In genomic region chr13:60577761-60578160, GRCh38 we compare ENCODE assay signal across 40 cellular contexts.
"Had no signal": no experiment of that assay in that cellular context is flagged by ENCODE, and none has a peak within 500 bp of the region (broad histone marks: within the 10 kb centered on the region; RNA-seq: fewer than 3 reads in every experiment).

No MANE protein-coding gene starts in this region.

- H3K27ac Mint-ChIP-seq: activated CD4-positive, alpha-beta memory T cell treated with anti-CD3 and anti-CD28 coated beads, Interleukin-2, amount 10 ng/mL, durations not matched to agents 7 days and 5 days; activated CD4-positive, alpha-beta T cell treated with anti-CD3 and anti-CD28 coated beads for 36 hours; activated CD4-positive, alpha-beta T cell treated with anti-CD3 and anti-CD28 coated beads, Interleukin-2, amount 10 ng/mL, durations not matched to agents 7 days and 5 days; activated CD8-positive, alpha-beta memory T cell treated with anti-CD3 and anti-CD28 coated beads, Interleukin-2, amount 10 ng/mL, durations not matched to agents 7 days and 5 days; activated CD8-positive, alpha-beta T cell treated with anti-CD3 and anti-CD28 coated beads, Interleukin-2, amount 10 ng/mL, durations not matched to agents 7 days and 5 days; activated naive CD4-positive, alpha-beta T cell treated with anti-CD3 and anti-CD28 coated beads, Interleukin-2, amount 10 ng/mL, durations not matched to agents 7 days and 5 days; activated naive CD4-positive, alpha-beta T cell treated with anti-CD3 and anti-CD28 coated beads, Interleukin-2, amount 50 U/mL, for 24 hours; activated naive CD8-positive, alpha-beta T cell; activated naive CD8-positive, alpha-beta T cell treated with anti-CD3 and anti-CD28 coated beads, Interleukin-2, amount 10 ng/mL, durations not matched to agents 7 days and 5 days; activated naive CD8-positive, alpha-beta T cell treated with anti-CD3 and anti-CD28 coated beads, Interleukin-2, amount 50 U/mL, for 24 hours; activated T-cell treated with anti-CD3 and anti-CD28 coated beads, Interleukin-2, amount 50 U/mL, for 24 hours; activated T-helper 2 cell treated with anti-CD3 and anti-CD28 coated beads, Interferon-gamma antibody, Interleukin-2, Interleukin-4, amounts not matched to agents 10 μg/mL and 5 μg/mL and 100 μg/mL, durations not matched to agents 14 hours and 24 hours and 36 hours; brain; T-helper 1 cell treated with Interleukin-12 subunit alpha and Interleukin-12 subunit beta and Interleukin-4 antibody, amounts not matched to agents 30 μg/mL and 1 μg/mL, for 36 hours; T-helper 2 cell treated with Interferon-gamma antibody and Interleukin-4, amounts not matched to agents 5 μg/mL and 100 μg/mL, for 36 hours; WTC11 had no signal

- H3K27me3 ChIP-seq: ascending aorta, cardiac muscle cell had no signal

- H3K9me3 ChIP-seq: ascending aorta had no signal

- H3K4me1 Mint-ChIP-seq: activated CD4-positive, alpha-beta memory T cell treated with anti-CD3 and anti-CD28 coated beads, Interleukin-2, amount 10 ng/mL, durations not matched to agents 7 days and 5 days; activated CD4-positive, alpha-beta T cell treated with anti-CD3 and anti-CD28 coated beads for 36 hours; activated CD4-positive, alpha-beta T cell treated with anti-CD3 and anti-CD28 coated beads, Interleukin-2, amount 10 ng/mL, durations not matched to agents 7 days and 5 days; activated CD8-positive, alpha-beta memory T cell treated with anti-CD3 and anti-CD28 coated beads, Interleukin-2, amount 10 ng/mL, durations not matched to agents 7 days and 5 days; activated naive CD4-positive, alpha-beta T cell treated with anti-CD3 and anti-CD28 coated beads, Interleukin-2, amount 10 ng/mL, durations not matched to agents 7 days and 5 days; activated naive CD4-positive, alpha-beta T cell treated with anti-CD3 and anti-CD28 coated beads, Interleukin-2, amount 50 U/mL, for 24 hours; activated naive CD8-positive, alpha-beta T cell treated with anti-CD3 and anti-CD28 coated beads, Interleukin-2, amount 10 ng/mL, durations not matched to agents 7 days and 5 days; activated naive CD8-positive, alpha-beta T cell treated with anti-CD3 and anti-CD28 coated beads, Interleukin-2, amount 50 U/mL, for 24 hours; central memory CD8-positive, alpha-beta T cell had no signal

- H3K27me3 Mint-ChIP-seq: activated CD4-positive, alpha-beta memory T cell treated with anti-CD3 and anti-CD28 coated beads, Interleukin-2, amount 10 ng/mL, durations not matched to agents 7 days and 5 days; activated CD4-positive, alpha-beta T cell treated with anti-CD3 and anti-CD28 coated beads for 36 hours; activated CD4-positive, alpha-beta T cell treated with anti-CD3 and anti-CD28 coated beads, Interleukin-2, amount 10 ng/mL, durations not matched to agents 7 days and 5 days; activated CD8-positive, alpha-beta memory T cell treated with anti-CD3 and anti-CD28 coated beads, Interleukin-2, amount 10 ng/mL, durations not matched to agents 7 days and 5 days; activated naive CD4-positive, alpha-beta T cell treated with anti-CD3 and anti-CD28 coated beads, Interleukin-2, amount 10 ng/mL, durations not matched to agents 7 days and 5 days; activated naive CD4-positive, alpha-beta T cell treated with anti-CD3 and anti-CD28 coated beads, Interleukin-2, amount 50 U/mL, for 24 hours; activated naive CD8-positive, alpha-beta T cell; activated naive CD8-positive, alpha-beta T cell treated with anti-CD3 and anti-CD28 coated beads, Interleukin-2, amount 10 ng/mL, durations not matched to agents 7 days and 5 days; activated naive CD8-positive, alpha-beta T cell treated with anti-CD3 and anti-CD28 coated beads, Interleukin-2, amount 50 U/mL, for 24 hours; activated T-cell treated with anti-CD3 and anti-CD28 coated beads, Interleukin-2, amount 50 U/mL, for 24 hours; brain; central memory CD8-positive, alpha-beta T cell had no signal

- H3K4me3 ChIP-seq: ascending aorta, cardiac muscle cell had no signal

- H3K27ac ChIP-seq: ascending aorta, cardiac muscle cell, WERI-Rb-1 had no signal

- H3K36me3 ChIP-seq: cardiac muscle cell, WERI-Rb-1 had no signal

- H3K4me1 ChIP-seq: ascending aorta had no signal

- H3K4me3 Mint-ChIP-seq: activated CD4-positive, alpha-beta memory T cell treated with anti-CD3 and anti-CD28 coated beads, Interleukin-2, amount 10 ng/mL, durations not matched to agents 7 days and 5 days; activated CD4-positive, alpha-beta T cell treated with anti-CD3 and anti-CD28 coated beads for 36 hours; activated CD4-positive, alpha-beta T cell treated with anti-CD3 and anti-CD28 coated beads, Interleukin-2, amount 10 ng/mL, durations not matched to agents 7 days and 5 days; activated CD8-positive, alpha-beta memory T cell treated with anti-CD3 and anti-CD28 coated beads, Interleukin-2, amount 10 ng/mL, durations not matched to agents 7 days and 5 days; activated CD8-positive, alpha-beta T cell treated with anti-CD3 and anti-CD28 coated beads, Interleukin-2, amount 10 ng/mL, durations not matched to agents 7 days and 5 days; activated naive CD4-positive, alpha-beta T cell treated with anti-CD3 and anti-CD28 coated beads, Interleukin-2, amount 10 ng/mL, durations not matched to agents 7 days and 5 days; activated naive CD4-positive, alpha-beta T cell treated with anti-CD3 and anti-CD28 coated beads, Interleukin-2, amount 50 U/mL, for 24 hours; activated naive CD8-positive, alpha-beta T cell; activated naive CD8-positive, alpha-beta T cell treated with anti-CD3 and anti-CD28 coated beads, Interleukin-2, amount 10 ng/mL, durations not matched to agents 7 days and 5 days; activated naive CD8-positive, alpha-beta T cell treated with anti-CD3 and anti-CD28 coated beads, Interleukin-2, amount 50 U/mL, for 24 hours; activated T-cell treated with anti-CD3 and anti-CD28 coated beads, Interleukin-2, amount 50 U/mL, for 24 hours; brain; central memory CD8-positive, alpha-beta T cell; T-helper 1 cell treated with Interleukin-12 subunit alpha and Interleukin-12 subunit beta and Interleukin-4 antibody, amounts not matched to agents 30 μg/mL and 1 μg/mL, for 36 hours; T-helper 2 cell treated with Interferon-gamma antibody and Interleukin-4, amounts not matched to agents 5 μg/mL and 100 μg/mL, for 36 hours; WTC11 had no signal

- ATAC-seq: activated CD4-positive, alpha-beta T cell treated with anti-CD3 and anti-CD28 coated beads for 36 hours; activated CD4-positive, CD25-positive, alpha-beta regulatory T cell treated with anti-CD3 and anti-CD28 coated beads, Interleukin-2, amount 50 U/mL, for 24 hours; activated CD8-positive, alpha-beta memory T cell treated with anti-CD3 and anti-CD28 coated beads, Interleukin-2, amount 10 ng/mL, durations not matched to agents 7 days and 5 days; activated CD8-positive, alpha-beta T cell treated with anti-CD3 and anti-CD28 coated beads, Interleukin-2, amount 10 ng/mL, durations not matched to agents 7 days and 5 days; activated naive CD8-positive, alpha-beta T cell treated with anti-CD3 and anti-CD28 coated beads, Interleukin-2, amount 50 U/mL, for 24 hours; WTC11 had no signal

- H3K9me3 Mint-ChIP-seq: activated CD4-positive, alpha-beta memory T cell treated with anti-CD3 and anti-CD28 coated beads, Interleukin-2, amount 10 ng/mL, durations not matched to agents 7 days and 5 days; activated naive CD4-positive, alpha-beta T cell treated with anti-CD3 and anti-CD28 coated beads, Interleukin-2, amount 10 ng/mL, durations not matched to agents 7 days and 5 days; activated naive CD4-positive, alpha-beta T cell treated with anti-CD3 and anti-CD28 coated beads, Interleukin-2, amount 50 U/mL, for 24 hours; activated T-cell treated with anti-CD3 and anti-CD28 coated beads, Interleukin-2, amount 50 U/mL, for 24 hours; activated T-helper 2 cell treated with anti-CD3 and anti-CD28 coated beads, Interferon-gamma antibody, Interleukin-2, Interleukin-4, amounts not matched to agents 10 μg/mL and 5 μg/mL and 100 μg/mL, durations not matched to agents 14 hours and 24 hours and 36 hours; central memory CD8-positive, alpha-beta T cell; T-helper 1 cell treated with Interleukin-12 subunit alpha and Interleukin-12 subunit beta and Interleukin-4 antibody, amounts not matched to agents 30 μg/mL and 1 μg/mL, for 36 hours; T-helper 2 cell treated with Interferon-gamma antibody and Interleukin-4, amounts not matched to agents 5 μg/mL and 100 μg/mL, for 36 hours had no signal

- DNase-seq: activated CD4-positive, alpha-beta memory T cell treated with anti-CD3 and anti-CD28 coated beads, Interleukin-2, amount 10 ng/mL, durations not matched to agents 7 days and 5 days; activated CD4-positive, alpha-beta T cell treated with anti-CD3 and anti-CD28 coated beads for 1 hour; activated CD4-positive, alpha-beta T cell treated with anti-CD3 and anti-CD28 coated beads for 36 hours; activated CD4-positive, alpha-beta T cell treated with anti-CD3 and anti-CD28 coated beads for 48 hours; activated CD4-positive, alpha-beta T cell treated with anti-CD3 and anti-CD28 coated beads, Interleukin-2, amount 10 ng/mL, durations not matched to agents 7 days and 5 days; activated CD4-positive, alpha-beta T cell treated with anti-CD3 and anti-CD28 coated beads, Interleukin-2, amount 50 U/mL, for 48 hours; activated CD4-positive, CD25-positive, alpha-beta regulatory T cell; activated CD8-positive, alpha-beta memory T cell treated with anti-CD3 and anti-CD28 coated beads for 24 hours; activated CD8-positive, alpha-beta memory T cell treated with anti-CD3 and anti-CD28 coated beads, Interleukin-2, amount 10 ng/mL, durations not matched to agents 7 days and 5 days; activated CD8-positive, alpha-beta memory T cell treated with anti-CD3 and anti-CD28 coated beads, Interleukin-2, amount 50 U/mL, for 48 hours; activated CD8-positive, alpha-beta T cell treated with anti-CD3 and anti-CD28 coated beads, Interleukin-2, amount 10 ng/mL, durations not matched to agents 7 days and 5 days; activated effector memory CD4-positive, alpha-beta T cell treated with Interleukin-2 at 50 U/mL for 16 hours; activated gamma-delta T cell; activated naive CD4-positive, alpha-beta T cell treated with anti-CD3 and anti-CD28 coated beads, Interleukin-2, amount 10 ng/mL, durations not matched to agents 7 days and 5 days; activated naive CD4-positive, alpha-beta T cell treated with Interleukin-2 at 50 U/mL for 16 hours; activated naive CD8-positive, alpha-beta T cell treated with anti-CD3 and anti-CD28 coated beads, Interleukin-2, amount 10 ng/mL, durations not matched to agents 7 days and 5 days; activated naive CD8-positive, alpha-beta T cell treated with anti-CD3 and anti-CD28 coated beads, Interleukin-2, amount 50 U/mL, for 24 hours; activated T-cell treated with anti-CD3 and anti-CD28 coated beads, Interleukin-2, amount 50 U/mL, for 24 hours; activated T-cell treated with anti-CD3 and anti-CD28 coated beads, Interleukin-2, amount 50 U/mL, for 48 hours; amygdala; anterior cingulate cortex; caudate nucleus; cerebellar nuclear complex; T-helper 1 cell; T-helper 2 cell; T-helper 9 cell; WERI-Rb-1 had no signal

- FAIRE-seq: bronchial epithelial cell, TTC549 had no signal
